Comparison of ENCODE assay signal across 24 cellular contexts in genomic region chr6:52374247-52374646, GRCh38.
"Had no signal": no experiment of that assay in that cellular context is flagged by ENCODE, and none has a peak within 500 bp of the region (broad histone marks: within the 10 kb centered on the region; RNA-seq: fewer than 3 reads in every experiment).

No MANE protein-coding gene starts in this region.

- DNase-seq: activated T-cell treated with anti-CD3 and anti-CD28 coated beads, Interleukin-2, amount 50 U/mL, for 24 hours; body of pancreas; dermis blood vessel endothelial cell; effector memory CD4-positive, alpha-beta T cell; foreskin melanocyte; immature natural killer cell; left lung; ovary; spleen; stimulated activated CD4-positive, alpha-beta T cell treated with anti-CD3 and anti-CD28 coated beads, Interleukin-4, amount 100 ng/mL, for 1 hour; stimulated activated naive CD4-positive, alpha-beta T cell treated with Interleukin-2 at 50 U/mL for 16 hours; T-helper 1 cell; T-helper 9 cell had no signal

- H3K9me3 Mint-ChIP-seq: immature natural killer cell, nephron had no signal

- FAIRE-seq: endothelial cell of umbilical vein had no signal

- H3K9me3 ChIP-seq: body of pancreas, left lung, neutrophil, ovary, prostate gland, tibial nerve had no signal

- H3K27ac ChIP-seq: body of pancreas, cardiac muscle cell, hepatocyte, left lung, neutrophil, ovary, prostate gland, spleen had no signal

- H3K27me3 Mint-ChIP-seq: activated T-cell treated with anti-CD3 and anti-CD28 coated beads, Interleukin-2, amount 50 U/mL, for 24 hours; activated T-helper 17 cell treated with anti-CD3 and anti-CD28 coated beads, Interleukin-2, amount 50 U/mL, for 72 hours had no signal

- ATAC-seq: activated T-helper 17 cell treated with anti-CD3 and anti-CD28 coated beads, Interleukin-2, amount 50 U/mL, for 72 hours; body of pancreas; esophagus mucosa; left lung; WTC11 had no signal

- H3K4me1 Mint-ChIP-seq: mesothelial cell of epicardium had no signal

- H3K36me3 ChIP-seq: cardiac muscle cell, neutrophil, ovary, prostate gland, tibial nerve had no signal

- H3K4me3 Mint-ChIP-seq: activated T-cell treated with anti-CD3 and anti-CD28 coated beads, Interleukin-2, amount 50 U/mL, for 24 hours; activated T-helper 17 cell treated with anti-CD3 and anti-CD28 coated beads, Interleukin-2, amount 50 U/mL, for 72 hours; immature natural killer cell; mesothelial cell of epicardium; nephron; WTC11 had no signal

- H3K4me3 ChIP-seq: body of pancreas, cardiac muscle cell, hepatocyte, left lung, ovary, prostate gland, spleen, tibial nerve had no signal

- H3K4me2 ChIP-seq: hepatocyte had no signal

- H2AFZ ChIP-seq: hepatocyte had no signal

- H3K27ac Mint-ChIP-seq: activated T-cell treated with anti-CD3 and anti-CD28 coated beads, Interleukin-2, amount 50 U/mL, for 24 hours; activated T-helper 17 cell treated with anti-CD3 and anti-CD28 coated beads, Interleukin-2, amount 50 U/mL, for 72 hours; immature natural killer cell; mesothelial cell of epicardium; nephron; WTC11 had no signal

- H3K4me1 ChIP-seq: body of pancreas, prostate gland had no signal

- H3K27me3 ChIP-seq: body of pancreas, cardiac muscle cell, hepatocyte, left lung, neutrophil, ovary, spleen, tibial nerve had no signal
